7 cellular contexts compared by ENCODE assay signal in genomic region chr5:139652788-139653241, GRCh38. TPM values are rescaled to one million over a fixed set of nuclear protein-coding genes. Genes with fewer than 3 reads are reported as not detected.
DNase-seq lines count a peak whose midpoint lies in the region; ATAC-seq and TF ChIP-seq lines count a peak whose summit lies in the region.

No MANE protein-coding gene starts in this region.

- H3K9ac ChIP-seq in colonic mucosa (ENCODE audit: low read depth in 2 of 2, low read length in 2 of 2): peak overlapping the region in 1 of 2 donors; percentile 27

- H3K27ac ChIP-seq in colonic mucosa: peak overlapping the region; percentile 41

- no peaks in the 10 kb centered on the region for H3K36me3 Mint-ChIP-seq in neural crest cell (ENCODE audit: low read depth)

- TF ChIP-seq CTCF in colonic mucosa (IDR thresholded peaks at IDR 0.05) (no peak), neural crest cell (conservative IDR thresholded peaks at IDR 0.05) (no peak)

- peaks cover 23% of the 10 kb centered on the region for H3K4me1 ChIP-seq in colonic mucosa

- intact Hi-C loops in colonic mucosa (cut with DNase I): no loop called here

- H3K4me1 Mint-ChIP-seq in neural crest cell: peaks cover 67% of the 10 kb centered on the region

- no peak overlapping the region for H3K4me3 ChIP-seq in colonic mucosa

- no peaks in the 10 kb centered on the region for H3K9me3 Mint-ChIP-seq in neural crest cell

- no peaks in the 10 kb centered on the region for H3K27me3 ChIP-seq in colonic mucosa

- DNase-seq in colonic mucosa (no peak), neural crest cell (ENCODE audit: low read depth, low spot score) (no peak), NCI-H2029 treated with DMSO at 0.1 percent for 48 hours (lab: John Stamatoyannopoulos, UW) (no peak), GDM1 (lab: John Stamatoyannopoulos, UW) (no peak)

- peak overlapping the region; percentile 20 for H3K27ac Mint-ChIP-seq in neural crest cell (ENCODE audit: unreplicated experiment)

- no peaks in the 10 kb centered on the region for H3K9me3 ChIP-seq in colonic mucosa

- H3K36me3 ChIP-seq in colonic mucosa: no peaks in the 10 kb centered on the region

- H3K27me3 Mint-ChIP-seq in neural crest cell (ENCODE audit: low read depth): peaks cover 4% of the 10 kb centered on the region

- peak overlapping the region; percentile 35 for H3K4me3 Mint-ChIP-seq in neural crest cell

- ATAC-seq in GM19397 (IDR thresholded peaks at IDR 0.05; ENCODE audit: unreplicated experiment) (peak; percentile 24), HG03457 (IDR thresholded peaks at IDR 0.05; ENCODE audit: unreplicated experiment) (peak; percentile 26), esophagus mucosa (no peak)

RNA-seq across cellular contexts. Expression of gene CXXC5, which starts 4.7 kb away (rescaled TPM):
- 10 to 100 TPM; 32.3 to 40.4 TPM for total RNA-seq in colonic mucosa
- 29.2 and 30.4 TPM in 2 replicates for total RNA-seq in neural crest cell
- total RNA-seq in esophagus mucosa: 22.6 TPM
